Comparison of ENCODE assay signal across 10 cellular contexts in genomic region chr5:73299017-73299630, GRCh38.
DNase-seq lines count a peak whose midpoint lies in the region; ATAC-seq and TF ChIP-seq lines count a peak whose summit lies in the region.
"Had no signal": no experiment of that assay in that cellular context is flagged by ENCODE, and none has a peak within 500 bp of the region (broad histone marks: within the 10 kb centered on the region; RNA-seq: fewer than 3 reads in every experiment).

No MANE protein-coding gene starts in this region.

- H3K36me3 ChIP-seq in A673 (ENCODE audit: insufficient read depth, low read length, poor library complexity, severe bottlenecking) = no peaks in the 10 kb centered on the region
- no peaks in the 10 kb centered on the region for H3K36me3 ChIP-seq in CD8-positive, alpha-beta memory T cell (ENCODE audit: insufficient read depth, low read length)
- no peaks in the 10 kb centered on the region for H3K36me3 ChIP-seq in body of pancreas (replicated peaks in 1 of 2; ENCODE audit: insufficient read depth in 1 of 2, low read depth in 2 of 2)

- H3K27ac Mint-ChIP-seq in activated naive CD8-positive, alpha-beta T cell treated with anti-CD3 and anti-CD28 coated beads, Interleukin-2, amount 10 ng/mL, durations not matched to agents 7 days and 5 days = no peak overlapping the region
- H3K27ac Mint-ChIP-seq in CD8-positive, alpha-beta memory T cell = peak overlapping the region in 2 of 8 donors; percentile 14 to 76
- H3K27ac Mint-ChIP-seq: natural killer cell treated with Interleukin-12 subunit alpha and Interleukin-12 subunit beta and Interleukin-15 and Interleukin-18, amount 100 ng/mL, for 72 hours had no signal

- intact Hi-C loops in A673 (cut with micrococcal nuclease; ENCODE audit: unreplicated experiment) = no loop called here
- intact Hi-C loops in left colon (cut with DNase I, micrococcal nuclease) = loop anchor here in 1 of 2 donors (5.0 kb wide), 1 partner anchor 153 kb away; no protein-coding TSS in a partner anchor
- intact Hi-C loops in body of pancreas (cut with DNase I) = no loop called here

- peak overlapping the region; percentile 16 for H3K4me3 ChIP-seq in A673 (ENCODE audit: low read depth, low read length, poor library complexity, severe bottlenecking)
- H3K4me3 ChIP-seq in GM12875 (ENCODE audit: low read depth, low read length) = no peak overlapping the region
- no peak overlapping the region for H3K4me3 ChIP-seq in CD8-positive, alpha-beta memory T cell (ENCODE audit: low read length)
- no peak overlapping the region for H3K4me3 ChIP-seq in body of pancreas

- no peak overlapping the region for H3K27ac ChIP-seq in A673 (ENCODE audit: low read depth, low read length, poor library complexity, severe bottlenecking)
- no peak overlapping the region for H3K27ac ChIP-seq in CD8-positive, alpha-beta memory T cell (ENCODE audit: low read depth, low read length)
- no peak overlapping the region for H3K27ac ChIP-seq in body of pancreas

- peaks cover 13% of the 10 kb centered on the region for H3K4me1 Mint-ChIP-seq in activated naive CD8-positive, alpha-beta T cell treated with anti-CD3 and anti-CD28 coated beads, Interleukin-2, amount 10 ng/mL, durations not matched to agents 7 days and 5 days
- peaks cover 23 to 31% (median 25%) of the 10 kb centered on the region in 3 donors for H3K4me1 Mint-ChIP-seq in CD8-positive, alpha-beta memory T cell

- H3K36me3 Mint-ChIP-seq in activated naive CD8-positive, alpha-beta T cell treated with anti-CD3 and anti-CD28 coated beads, Interleukin-2, amount 10 ng/mL, durations not matched to agents 7 days and 5 days = peaks cover 8% of the 10 kb centered on the region
- H3K36me3 Mint-ChIP-seq in CD8-positive, alpha-beta memory T cell = no peaks in the 10 kb centered on the region

- DNase-seq in A673 (ENCODE audit: low spot score) = peak; percentile 34
- DNase-seq in activated naive CD8-positive, alpha-beta T cell treated with anti-CD3 and anti-CD28 coated beads, Interleukin-2, amount 10 ng/mL, durations not matched to agents 7 days and 5 days = peak; percentile 43
- peak in 1 of 2 donors; percentile 22 for DNase-seq in left colon
- no peak for DNase-seq in CD8-positive, alpha-beta memory T cell
- no peak for DNase-seq in UCSD-AML1 (lab: John Stamatoyannopoulos, UW; ENCODE audit: unreplicated experiment)
- DNase-seq in body of pancreas = no peak
- DNase-seq: activated naive CD4-positive, alpha-beta T cell treated with anti-CD3 and anti-CD28 coated beads, Interleukin-2, amount 10 ng/mL, durations not matched to agents 7 days and 5 days had no signal

- ATAC-seq in activated naive CD8-positive, alpha-beta T cell treated with anti-CD3 and anti-CD28 coated beads, Interleukin-2, amount 10 ng/mL, durations not matched to agents 7 days and 5 days (ENCODE audit: low read depth) = no peak
- ATAC-seq in left colon (peak; percentile 75), HG02885 (IDR thresholded peaks at IDR 0.05; ENCODE audit: poor library complexity, unreplicated experiment) (no peak), body of pancreas (no peak)
- ATAC-seq: natural killer cell treated with Interleukin-12 subunit alpha and Interleukin-12 subunit beta and Interleukin-15 and Interleukin-18, amount 100 ng/mL, for 72 hours had no signal

- peaks cover 85% of the 10 kb centered on the region for H3K27me3 Mint-ChIP-seq in activated naive CD8-positive, alpha-beta T cell treated with anti-CD3 and anti-CD28 coated beads, Interleukin-2, amount 10 ng/mL, durations not matched to agents 7 days and 5 days
- H3K27me3 Mint-ChIP-seq in CD8-positive, alpha-beta memory T cell = peaks cover 77 to 87% of the 10 kb centered on the region in 2 donors

- H3K4me1 ChIP-seq in A673 (ENCODE audit: insufficient read depth, low read length, poor library complexity, severe bottlenecking) (no peaks in the 10 kb centered on the region), body of pancreas (peaks cover 28% of the 10 kb centered on the region)
- no peaks in the 10 kb centered on the region for H3K4me1 ChIP-seq in CD8-positive, alpha-beta memory T cell (ENCODE audit: insufficient read depth, low read length)

- 4 to 8% methylated on average over 47 to 55 of the region's 55 CpGs for WGBS in body of pancreas, 2 donors

- POLR2A ChIA-PET in A673 (lab: Charles Lee; ENCODE audit: low non-redundant PET) = no interaction called here
- POLR2A ChIA-PET in activated naive CD8-positive, alpha-beta T cell treated with anti-CD3 and anti-CD28 coated beads, Interleukin-2, amount 10 ng/mL, durations not matched to agents 7 days and 5 days (lab: Charles Lee) = no interaction called here
- POLR2A ChIA-PET in CD8-positive, alpha-beta memory T cell (lab: Charles Lee) = no interaction called here

- H3K9me3 ChIP-seq in A673 (ENCODE audit: low read depth, low read length, poor library complexity, severe bottlenecking) (no peaks in the 10 kb centered on the region), body of pancreas (no peaks in the 10 kb centered on the region)
- no peaks in the 10 kb centered on the region for H3K9me3 ChIP-seq in CD8-positive, alpha-beta memory T cell (ENCODE audit: low read length)

- CTCF ChIA-PET in A673 (lab: Charles Lee) = no interaction called here
- CTCF ChIA-PET in CD8-positive, alpha-beta memory T cell (lab: Charles Lee) = interaction anchor here (1.5 to 2.6 kb wide), 2 partner anchors 149 to 152 kb away, joined by 5 to 7 read pairs; partner anchors contain the start of gene FOXD1

- peaks cover 5% of the 10 kb centered on the region for H3K9me3 Mint-ChIP-seq in activated naive CD8-positive, alpha-beta T cell treated with anti-CD3 and anti-CD28 coated beads, Interleukin-2, amount 10 ng/mL, durations not matched to agents 7 days and 5 days
- peaks cover 0 to 9% (median 4%) of the 10 kb centered on the region in 5 donors for H3K9me3 Mint-ChIP-seq in CD8-positive, alpha-beta memory T cell
- H3K9me3 Mint-ChIP-seq: activated naive CD4-positive, alpha-beta T cell treated with anti-CD3 and anti-CD28 coated beads, Interleukin-2, amount 10 ng/mL, durations not matched to agents 7 days and 5 days; natural killer cell treated with Interleukin-12 subunit alpha and Interleukin-12 subunit beta and Interleukin-15 and Interleukin-18, amount 100 ng/mL, for 72 hours had no signal

- no peak for TF ChIP-seq POLR2A in body of pancreas (IDR thresholded peaks at IDR 0.05)

- no peak for TF ChIP-seq CTCF in A673 (conservative IDR thresholded peaks at IDR 0.05; ENCODE audit: low read depth, low read length)
- TF ChIP-seq CTCF in GM12875 (IDR thresholded peaks at IDR 0.05; ENCODE audit: borderline replicate concordance, insufficient read depth, low read depth, low read length) = peak; percentile 16; the same call in 1 of the 2 replicates
- TF ChIP-seq CTCF in body of pancreas (IDR thresholded peaks at IDR 0.05) = peak in 3 of 7 experiments; percentile 13 to 45 (median 29)

- no TSS peak for BruUV-seq in A673 (replicated peaks; lab: Mats Ljungman, UMichigan)

- peaks cover 56% of the 10 kb centered on the region for H3K27me3 ChIP-seq in A673 (replicated peaks; ENCODE audit: insufficient read depth, low read depth, low read length, poor library complexity)
- H3K27me3 ChIP-seq in CD8-positive, alpha-beta memory T cell (ENCODE audit: insufficient read depth, low read length, poor library complexity, severe bottlenecking) = peaks cover 69% of the 10 kb centered on the region
- peaks cover 0 to 57% of the 10 kb centered on the region in 2 donors for H3K27me3 ChIP-seq in body of pancreas

- peak overlapping the region; percentile 9 for H3K4me3 Mint-ChIP-seq in activated naive CD8-positive, alpha-beta T cell treated with anti-CD3 and anti-CD28 coated beads, Interleukin-2, amount 10 ng/mL, durations not matched to agents 7 days and 5 days
- peak overlapping the region in 2 of 7 donors; percentile 4 to 10 for H3K4me3 Mint-ChIP-seq in CD8-positive, alpha-beta memory T cell
- H3K4me3 Mint-ChIP-seq: activated naive CD4-positive, alpha-beta T cell treated with anti-CD3 and anti-CD28 coated beads, Interleukin-2, amount 10 ng/mL, durations not matched to agents 7 days and 5 days; natural killer cell treated with Interleukin-12 subunit alpha and Interleukin-12 subunit beta and Interleukin-15 and Interleukin-18, amount 100 ng/mL, for 72 hours had no signal

Comparison
In these comparisons a context has a peak if more than half of its experiments do, and no peak if none do; other contexts are left out.
1. DNase-seq: peak in A673 (single experiment) and activated naive CD8-positive, alpha-beta T cell treated with anti-CD3 and anti-CD28 coated beads, Interleukin-2, amount 10 ng/mL, durations not matched to agents 7 days and 5 days (single experiment); none in CD8-positive, alpha-beta memory T cell (0 of 5), UCSD-AML1 (single experiment) and body of pancreas (0 of 4).